In the genomic region with DNA sequence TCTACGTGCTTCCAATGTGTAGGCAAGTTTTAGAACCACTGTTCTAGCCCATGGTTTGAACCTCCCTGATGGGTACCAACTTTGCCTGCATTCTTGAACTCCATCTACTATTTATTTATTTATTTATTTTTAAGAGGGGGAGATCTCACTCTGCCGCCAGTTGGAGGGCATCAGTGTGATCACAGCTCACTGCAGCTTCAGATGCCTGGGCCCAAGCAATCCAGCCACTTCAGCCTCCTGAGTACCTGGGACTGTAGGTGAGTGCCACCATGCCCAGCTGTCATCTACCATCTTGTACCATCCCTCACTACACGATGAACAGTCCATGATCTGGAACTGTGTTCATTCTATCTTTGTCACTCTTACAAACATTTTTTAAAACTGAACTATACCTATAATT, we compare ENCODE assay signal across 11 cellular contexts. TPM values are rescaled to one million over a fixed set of nuclear protein-coding genes. Genes with fewer than 3 reads are reported as not detected.
DNase-seq lines count a peak whose midpoint lies in the region; ATAC-seq, FAIRE-seq and TF ChIP-seq lines count a peak whose summit lies in the region.
"Had no signal": no experiment of that assay in that cellular context is flagged by ENCODE, and none has a peak within 500 bp of the region (broad histone marks: within the 10 kb centered on the region; RNA-seq: fewer than 3 reads in every experiment).

No MANE protein-coding gene starts in this region.

- H3K4me1 ChIP-seq in right lobe of liver (peaks cover 0 to 6% (median 3%) of the 10 kb centered on the region in 4 donors), HepG2 (ENCODE audit: insufficient read depth, low read length) (peaks cover 24% of the 10 kb centered on the region), vagina (peaks cover 34% of the 10 kb centered on the region)

- intact Hi-C loops in right lobe of liver (cut with DNase I) (no loop called here), HepG2 (cut with micrococcal nuclease; ENCODE audit: unreplicated experiment) (no loop called here), vagina (cut with DNase I) (no loop called here)

- WGBS in right lobe of liver (ENCODE audit: insufficient coverage, low coverage, low lambda C conversion rate, missing lambda C conversion rate) = 100% methylated on average over 3 of the region's 3 CpGs
- 67% methylated on average over 3 of the region's 3 CpGs for WGBS in HepG2 (ENCODE audit: low lambda C conversion rate)

- in situ Hi-C loops in HepG2 (cut with HindIII; ENCODE audit: extremely low pct_ligation_motif_present, low pct_unique_long_range_greater_than_20kb) = no loop called here

- H3K27ac ChIP-seq in right lobe of liver = peak overlapping the region; percentile 80 to 92 (median 88)
- H3K27ac ChIP-seq in HepG2 (ENCODE audit: extremely low read length, insufficient read depth, low read length) = no peak overlapping the region
- H3K27ac ChIP-seq in vagina = peak overlapping the region; percentile 94

- no peak for FAIRE-seq in HepG2 (lab: Jason Lieb, UNC)
- FAIRE-seq: frontal cortex had no signal

- no peak for TF ChIP-seq EP300 in HepG2 (IDR thresholded peaks at IDR 0.05; ENCODE audit: low read depth in 2 of 2, low read length in 2 of 2)
- no peak for TF ChIP-seq EP300 in HepG2 (CRISPR knock-in tag; IDR thresholded peaks at IDR 0.05; ENCODE audit: borderline replicate concordance)

- TF ChIP-seq CTCF in right lobe of liver (IDR thresholded peaks at IDR 0.05) (no peak), HepG2 (CRISPR knock-in tag; IDR thresholded peaks at IDR 0.05) (no peak), mesothelial cell of epicardium (IDR thresholded peaks at IDR 0.05; ENCODE audit: unreplicated experiment) (no peak), vagina (IDR thresholded peaks at IDR 0.05) (no peak)

- no peaks in the 10 kb centered on the region for H3K36me3 ChIP-seq in right lobe of liver
- H3K36me3 ChIP-seq in HepG2 (replicated peaks in 1 of 2; ENCODE audit: control insufficient read depth in 1 of 2, insufficient read depth in 2 of 2, low read length in 2 of 2) = no peaks in the 10 kb centered on the region
- H3K36me3 ChIP-seq in vagina = no peaks in the 10 kb centered on the region

- no peak overlapping the region for H3K9ac ChIP-seq in HepG2 (ENCODE audit: insufficient read depth, low read depth, low read length)

- no peaks in the 10 kb centered on the region for H3K36me3 Mint-ChIP-seq in activated T-helper 17 cell treated with anti-CD3 and anti-CD28 coated beads, Interleukin-2, amount 50 U/mL, for 72 hours (ENCODE audit: low read depth)
- H3K36me3 Mint-ChIP-seq in mesothelial cell of epicardium = no peaks in the 10 kb centered on the region

- peaks cover 27% of the 10 kb centered on the region for H3K4me1 Mint-ChIP-seq in activated T-helper 17 cell treated with anti-CD3 and anti-CD28 coated beads, Interleukin-2, amount 50 U/mL, for 72 hours
- H3K4me1 Mint-ChIP-seq in mesothelial cell of epicardium = peaks cover 11% of the 10 kb centered on the region

- no peak for ATAC-seq in right lobe of liver
- ATAC-seq in HepG2 = no peak
- ATAC-seq in activated T-helper 17 cell treated with anti-CD3 and anti-CD28 coated beads, Interleukin-2, amount 50 U/mL, for 72 hours (replicated peaks) = no peak
- no peak for ATAC-seq in GM19035 (IDR thresholded peaks at IDR 0.05; ENCODE audit: unreplicated experiment)

- TF ChIP-seq POLR2A in right lobe of liver (IDR thresholded peaks at IDR 0.05) (no peak), HepG2 (IDR thresholded peaks at IDR 0.05; ENCODE audit: insufficient read depth in 1 of 2, low read depth in 2 of 2, low read length in 2 of 2) (no peak), vagina (IDR thresholded peaks at IDR 0.05) (no peak)

- H2AFZ ChIP-seq in HepG2 (ENCODE audit: low read length) = no peak overlapping the region

- no peak for DNase-seq in right lobe of liver
- DNase-seq in HepG2 (ENCODE audit: low spot score) = no peak
- no peak for DNase-seq in mesothelial cell of epicardium (ENCODE audit: low spot score in 2 of 2, unreplicated experiment in 2 of 2)
- no peak for DNase-seq in vagina (ENCODE audit: extremely low spot score in 2 of 2)
- DNase-seq in NCI-H526 (lab: John Stamatoyannopoulos, UW) = no peak
- no peak for DNase-seq in AG08396 (ENCODE audit: low spot score)
- DNase-seq: COR-L47, NCI-H526 treated with DMSO at 0.1 percent for 48 hours had no signal

- H3K27ac Mint-ChIP-seq in activated T-helper 17 cell treated with anti-CD3 and anti-CD28 coated beads, Interleukin-2, amount 50 U/mL, for 72 hours = no peak overlapping the region
- no peak overlapping the region for H3K27ac Mint-ChIP-seq in mesothelial cell of epicardium

- no peaks in the 10 kb centered on the region for H4K20me1 ChIP-seq in HepG2 (ENCODE audit: insufficient read depth, low read length)

- no peak overlapping the region for H3K4me2 ChIP-seq in HepG2 (ENCODE audit: low read depth, low read length)

- H3K9me3 ChIP-seq in right lobe of liver (no peaks in the 10 kb centered on the region), HepG2 (ENCODE audit: low read length) (no peaks in the 10 kb centered on the region), vagina (no peaks in the 10 kb centered on the region)

- BruUV-seq in HepG2 (replicated peaks; lab: Mats Ljungman, UMichigan) = no TSS peak

- no peaks in the 10 kb centered on the region for H3K27me3 ChIP-seq in right lobe of liver
- peaks cover 0 to 24% of the 10 kb centered on the region in 2 experiments; a peak in 1 of 5 replicates for H3K27me3 ChIP-seq in HepG2 (ENCODE audit: control insufficient read depth in 1 of 2, insufficient read depth in 2 of 2, low read length in 2 of 2)
- no peaks in the 10 kb centered on the region for H3K27me3 ChIP-seq in vagina

- H3K4me3 ChIP-seq in right lobe of liver (peak overlapping the region in 2 of 3 donors; percentile 64 to 65), HepG2 (replicated peaks in 1 of 3; ENCODE audit: insufficient read depth in 1 of 3, low read depth in 2 of 3, low read length in 3 of 3) (no peak overlapping the region), vagina (no peak overlapping the region)

- H3K27me3 Mint-ChIP-seq in activated T-helper 17 cell treated with anti-CD3 and anti-CD28 coated beads, Interleukin-2, amount 50 U/mL, for 72 hours = peaks cover 10% of the 10 kb centered on the region
- peaks cover 91% of the 10 kb centered on the region for H3K27me3 Mint-ChIP-seq in mesothelial cell of epicardium (ENCODE audit: low read depth)

- CTCF ChIA-PET in HepG2 (lab: Yijun Ruan, JAX; ENCODE audit: low intra/inter-chr PET ratio, low total read pairs) = interaction anchor here (3.1 kb wide), 1 partner anchor 13 kb away, joined by 48 read pairs; no protein-coding TSS in a partner anchor

- H3K79me2 ChIP-seq in HepG2 (ENCODE audit: insufficient read depth, low read length) = no peaks in the 10 kb centered on the region

- no peaks in the 10 kb centered on the region for H3K9me3 Mint-ChIP-seq in activated T-helper 17 cell treated with anti-CD3 and anti-CD28 coated beads, Interleukin-2, amount 50 U/mL, for 72 hours
- H3K9me3 Mint-ChIP-seq in mesothelial cell of epicardium = no peaks in the 10 kb centered on the region

- POLR2A ChIA-PET in HepG2 (lab: Yijun Ruan, JAX) = no interaction called here

- peak overlapping the region; percentile 94 for H3K4me3 Mint-ChIP-seq in activated T-helper 17 cell treated with anti-CD3 and anti-CD28 coated beads, Interleukin-2, amount 50 U/mL, for 72 hours
- peak overlapping the region; percentile 2 for H3K4me3 Mint-ChIP-seq in mesothelial cell of epicardium

- TF ChIP-seq RAD21 in HepG2 (CRISPR knock-in tag; IDR thresholded peaks at IDR 0.05) = no peak

TF ChIP-seq in HepG2, 621 proteins besides CTCF, POLR2A, EP300 and RAD21 (continues in another document):
- TF ChIP-seq, protein P1, sequence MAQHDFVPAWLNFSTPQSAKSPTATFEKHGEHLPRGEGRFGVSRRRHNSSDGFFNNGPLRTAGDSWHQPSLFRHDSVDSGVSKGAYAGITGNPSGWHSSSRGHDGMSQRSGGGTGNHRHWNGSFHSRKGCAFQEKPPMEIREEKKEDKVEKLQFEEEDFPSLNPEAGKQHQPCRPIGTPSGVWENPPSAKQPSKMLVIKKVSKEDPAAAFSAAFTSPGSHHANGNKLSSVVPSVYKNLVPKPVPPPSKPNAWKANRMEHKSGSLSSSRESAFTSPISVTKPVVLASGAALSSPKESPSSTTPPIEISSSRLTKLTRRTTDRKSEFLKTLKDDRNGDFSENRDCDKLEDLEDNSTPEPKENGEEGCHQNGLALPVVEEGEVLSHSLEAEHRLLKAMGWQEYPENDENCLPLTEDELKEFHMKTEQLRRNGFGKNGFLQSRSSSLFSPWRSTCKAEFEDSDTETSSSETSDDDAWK (CRISPR knock-in tag; IDR thresholded peaks at IDR 0.05) = no peak
- no peak for TF ChIP-seq CEBPB (IDR thresholded peaks at IDR 0.05; ENCODE audit: borderline replicate concordance, low read depth, low read length)

RNA-seq across cellular contexts. Expression of a gene that starts 28.2 kb away (rescaled TPM):
- total RNA-seq in right lobe of liver = 10 to 100 TPM in 5 of 6 experiments, 1 to 10 TPM in 1; 9.8 to 41.3 (median 26.4) TPM
- total RNA-seq in HepG2 (2016; rRNA removed; fragmentation: Illumina TruSeq; extraction: Trizol) = 3.5 and 6.0 TPM in 2 replicates
- total RNA-seq in HepG2 (2016; cell fraction: cytosol; rRNA removed; fragmentation: Illumina TruSeq; extraction: Trizol; ENCODE audit: low read depth) = 0.71 and 1.1 TPM in 2 replicates
- 3.2 and 6.7 TPM in 2 replicates for total RNA-seq in HepG2 (2016; cell fraction: insoluble cytoplasmic fraction; rRNA removed; fragmentation: Illumina TruSeq; extraction: Trizol)
- total RNA-seq in HepG2 (2016; cell fraction: membrane; rRNA removed; fragmentation: Illumina TruSeq; extraction: Trizol) = 1.2 and 2.9 TPM in 2 replicates
- 6.6 and 6.7 TPM in 2 replicates for total RNA-seq in HepG2 (2016; cell fraction: nucleus; rRNA removed; fragmentation: Illumina TruSeq; extraction: Trizol)
- polyA plus RNA-seq in HepG2 (2011; rRNA removed) = 6.1 and 9.3 TPM in 2 replicates
- polyA plus RNA-seq in HepG2 (2011; cell fraction: cytosol; rRNA removed) = 4.3 and 5.2 TPM in 2 replicates
- 19.2 and 30.0 TPM in 2 replicates for polyA plus RNA-seq in HepG2 (2011; cell fraction: nucleus; rRNA removed)
- polyA plus RNA-seq in HepG2 (2012) = 5.4 and 8.4 TPM in 2 replicates
- polyA plus RNA-seq in HepG2 (2016; cell fraction: cytosol; fragmentation: Illumina TruSeq; extraction: Trizol; ENCODE audit: low read depth) = 0.76 and 0.84 TPM in 2 replicates
- 2.5 and 2.7 TPM in 2 replicates for polyA plus RNA-seq in HepG2 (2016; cell fraction: insoluble cytoplasmic fraction; fragmentation: Illumina TruSeq; extraction: Trizol; ENCODE audit: low read depth)
- 0.65 and 1.1 TPM in 2 replicates for polyA plus RNA-seq in HepG2 (2016; cell fraction: membrane; fragmentation: Illumina TruSeq; extraction: Trizol; ENCODE audit: low read depth)
- polyA plus RNA-seq in HepG2 (2016; cell fraction: nucleus; fragmentation: Illumina TruSeq; extraction: Trizol; ENCODE audit: insufficient read depth, low read depth) = 11.8 and 13.2 TPM in 2 replicates
- polyA minus RNA-seq in HepG2 (2011; rRNA and poly(A)+ RNA removed; ENCODE audit: low replicate concordance) = 0.33 and 3.7 TPM in 2 replicates
- 1.1 and 2.0 TPM in 2 replicates for polyA minus RNA-seq in HepG2 (2011; cell fraction: cytosol; rRNA and poly(A)+ RNA removed)
- polyA minus RNA-seq in HepG2 (2011; cell fraction: nucleus; rRNA and poly(A)+ RNA removed) = 5.7 and 9.8 TPM in 2 replicates
- total RNA-seq in activated T-helper 17 cell treated with anti-CD3 and anti-CD28 coated beads, Interleukin-2, amount 50 U/mL, for 72 hours = 100 to 1,000 TPM; 159 to 352 TPM
- 2.0 to 2.5 TPM (median 2.1 TPM) in 3 replicates for total RNA-seq in mesothelial cell of epicardium
- 133 TPM for total RNA-seq in vagina

Comparison
In these comparisons a context has a peak if more than half of its experiments do, and no peak if none do; other contexts are left out.
1. H3K4me3 ChIP-seq: peak in right lobe of liver (2 of 3); none in HepG2 (0 of 3) and vagina (0 of 2).